In the genomic region with DNA sequence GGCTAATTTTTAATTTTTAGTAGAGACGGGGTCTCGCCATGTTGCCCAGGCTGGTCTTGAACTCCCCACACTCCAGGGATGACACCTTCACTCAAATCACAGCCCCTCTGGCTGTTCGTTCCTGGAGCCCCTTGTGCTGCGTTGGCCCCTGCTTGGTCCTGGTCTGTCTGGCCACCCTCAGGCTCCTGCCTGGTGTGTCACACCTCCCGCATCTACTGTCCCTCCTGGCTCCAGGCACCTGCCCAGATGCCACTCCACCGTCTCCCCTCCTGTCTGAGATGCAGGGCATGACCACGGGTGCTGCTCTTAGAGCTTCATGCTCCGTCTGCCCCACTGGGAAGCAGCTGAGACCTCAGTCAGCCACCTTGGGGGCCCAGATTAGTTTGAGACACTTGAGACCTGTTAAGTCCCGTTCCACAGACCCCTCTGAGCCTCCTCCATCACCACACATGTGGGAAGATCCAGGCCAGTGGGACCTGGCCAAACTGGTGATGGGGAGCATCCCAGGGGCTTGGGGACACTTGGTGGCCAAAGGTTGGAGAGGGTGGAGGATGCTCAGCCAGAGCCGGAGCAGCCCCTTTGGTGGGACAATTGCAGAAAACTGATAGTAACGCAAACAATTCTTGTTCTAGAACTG, we compare ENCODE assay signal across 20 cellular contexts. TPM values are rescaled to one million over a fixed set of nuclear protein-coding genes. Genes with fewer than 3 reads are reported as not detected.
DNase-seq lines count a peak whose midpoint lies in the region; ATAC-seq and TF ChIP-seq lines count a peak whose summit lies in the region.
"Had no signal": no experiment of that assay in that cellular context is flagged by ENCODE, and none has a peak within 500 bp of the region (broad histone marks: within the 10 kb centered on the region; RNA-seq: fewer than 3 reads in every experiment).

No MANE protein-coding gene starts in this region.

- H3K4me3 ChIP-seq in H7 (ENCODE audit: insufficient read depth, low read depth, low read length) (no peak overlapping the region), right lobe of liver (no peak overlapping the region), sigmoid colon (no peak overlapping the region)

- no peaks in the 10 kb centered on the region for H3K9me3 ChIP-seq in right lobe of liver
- no peaks in the 10 kb centered on the region for H3K9me3 ChIP-seq in sigmoid colon
- H3K9me3 ChIP-seq in T-helper 17 cell (ENCODE audit: control insufficient read depth, low read length, poor library complexity, severe bottlenecking) = no peaks in the 10 kb centered on the region
- H3K9me3 ChIP-seq: BE2C had no signal

- TF ChIP-seq CTCF in right lobe of liver (IDR thresholded peaks at IDR 0.05) (no peak), sigmoid colon (IDR thresholded peaks at IDR 0.05) (no peak)

- ATAC-seq in activated CD8-positive, alpha-beta memory T cell treated with anti-CD3 and anti-CD28 coated beads, Interleukin-2, amount 10 ng/mL, durations not matched to agents 7 days and 5 days = no peak
- ATAC-seq in right lobe of liver (no peak), T-helper 17 cell (no peak)

- CTCF ChIA-PET in activated CD8-positive, alpha-beta memory T cell treated with anti-CD3 and anti-CD28 coated beads, Interleukin-2, amount 10 ng/mL, durations not matched to agents 7 days and 5 days (lab: Charles Lee) = interaction anchor here (0.7 kb wide), 1 partner anchor 91 kb away, joined by 3 read pairs; no protein-coding TSS in a partner anchor

- no peak for TF ChIP-seq EP300 in sigmoid colon (IDR thresholded peaks at IDR 0.05)

- WGBS in right lobe of liver (ENCODE audit: insufficient coverage, low coverage, low lambda C conversion rate, missing lambda C conversion rate) = 69% methylated on average over 5 of the region's 11 CpGs
- 81 to 88% methylated on average over 11 of the region's 11 CpGs for WGBS in sigmoid colon, 2 donors

- no peaks in the 10 kb centered on the region for H3K36me3 Mint-ChIP-seq in activated CD8-positive, alpha-beta memory T cell treated with anti-CD3 and anti-CD28 coated beads, Interleukin-2, amount 10 ng/mL, durations not matched to agents 7 days and 5 days
- peaks cover 2% of the 10 kb centered on the region for H3K36me3 Mint-ChIP-seq in T-helper 17 cell (ENCODE audit: low read depth)
- H3K36me3 Mint-ChIP-seq: IgD-negative memory B cell had no signal

- no peaks in the 10 kb centered on the region for H3K4me1 Mint-ChIP-seq in activated CD8-positive, alpha-beta memory T cell treated with anti-CD3 and anti-CD28 coated beads, Interleukin-2, amount 10 ng/mL, durations not matched to agents 7 days and 5 days
- H3K4me1 Mint-ChIP-seq in T-helper 17 cell = peaks cover 3% of the 10 kb centered on the region
- H3K4me1 Mint-ChIP-seq: IgD-negative memory B cell had no signal

- DNase-seq in activated CD8-positive, alpha-beta memory T cell treated with anti-CD3 and anti-CD28 coated beads, Interleukin-2, amount 50 U/mL, for 4 hours = peak; percentile 7
- no peak for DNase-seq in activated CD8-positive, alpha-beta memory T cell treated with anti-CD3 and anti-CD28 coated beads, Interleukin-2, amount 10 ng/mL, durations not matched to agents 7 days and 5 days
- DNase-seq in H7 (peak; percentile 13), right lobe of liver (peak in 2 of 3 donors; percentile 27 to 34), sigmoid colon (peak; percentile 44), T-helper 17 cell (no peak), COLO829 (ENCODE audit: low spot score) (no peak), NOMO-1 treated with DMSO at 0.1 percent for 48 hours (lab: John Stamatoyannopoulos, UW; ENCODE audit: unreplicated experiment) (no peak)
- DNase-seq: 8988T; BE2C; Calu3; CD4-positive, alpha-beta T cell; DMS53; Kasumi-1; MM.1S; NCI-H1092 treated with DMSO at 0.1 percent for 48 hours; NCI-H2081 treated with DMSO at 0.1 percent for 48 hours; NCI-H510A treated with DMSO at 0.1 percent for 48 hours had no signal

- no peak overlapping the region for H3K27ac Mint-ChIP-seq in activated CD8-positive, alpha-beta memory T cell treated with anti-CD3 and anti-CD28 coated beads, Interleukin-2, amount 10 ng/mL, durations not matched to agents 7 days and 5 days
- no peak overlapping the region for H3K27ac Mint-ChIP-seq in T-helper 17 cell
- H3K27ac Mint-ChIP-seq: CD4-positive, alpha-beta T cell; IgD-negative memory B cell had no signal

- H3K27me3 ChIP-seq in H7 (ENCODE audit: control insufficient read depth, insufficient read depth, low read length) (no peaks in the 10 kb centered on the region), right lobe of liver (no peaks in the 10 kb centered on the region), sigmoid colon (peaks cover 0 to 35% (median 6%) of the 10 kb centered on the region in 3 donors)
- H3K27me3 ChIP-seq: BE2C had no signal

- no peaks in the 10 kb centered on the region for H3K36me3 ChIP-seq in H7 (replicated peaks; ENCODE audit: control insufficient read depth, insufficient read depth, low read length)
- no peaks in the 10 kb centered on the region for H3K36me3 ChIP-seq in right lobe of liver
- no peaks in the 10 kb centered on the region for H3K36me3 ChIP-seq in sigmoid colon
- H3K36me3 ChIP-seq: BE2C had no signal

- peaks cover 26% of the 10 kb centered on the region for H3K27me3 Mint-ChIP-seq in activated CD8-positive, alpha-beta memory T cell treated with anti-CD3 and anti-CD28 coated beads, Interleukin-2, amount 10 ng/mL, durations not matched to agents 7 days and 5 days
- H3K27me3 Mint-ChIP-seq in T-helper 17 cell = peaks cover 28% of the 10 kb centered on the region

- H3K27ac ChIP-seq in right lobe of liver (no peak overlapping the region), sigmoid colon (no peak overlapping the region)

- TF ChIP-seq POLR2A in right lobe of liver (IDR thresholded peaks at IDR 0.05) = no peak
- no peak for TF ChIP-seq POLR2A in sigmoid colon (IDR thresholded peaks at IDR 0.05)

- H3K4me1 ChIP-seq in right lobe of liver (no peaks in the 10 kb centered on the region), sigmoid colon (no peaks in the 10 kb centered on the region)
- H3K4me1 ChIP-seq: BE2C had no signal

- intact Hi-C loops in right lobe of liver (cut with DNase I) = no loop called here
- intact Hi-C loops in sigmoid colon (cut with DNase I) = no loop called here

- H3K9me3 Mint-ChIP-seq in activated CD8-positive, alpha-beta memory T cell treated with anti-CD3 and anti-CD28 coated beads, Interleukin-2, amount 10 ng/mL, durations not matched to agents 7 days and 5 days (ENCODE audit: low read depth) = no peaks in the 10 kb centered on the region
- H3K9me3 Mint-ChIP-seq: CD4-positive, alpha-beta T cell had no signal

- H3K4me3 Mint-ChIP-seq in activated CD8-positive, alpha-beta memory T cell treated with anti-CD3 and anti-CD28 coated beads, Interleukin-2, amount 10 ng/mL, durations not matched to agents 7 days and 5 days = no peak overlapping the region
- H3K4me3 Mint-ChIP-seq in T-helper 17 cell = no peak overlapping the region
- H3K4me3 Mint-ChIP-seq: CD4-positive, alpha-beta T cell; IgD-negative memory B cell had no signal

RNA-seq across cellular contexts. Expression of a gene that starts 21.9 kb away (rescaled TPM):
- total RNA-seq in activated CD8-positive, alpha-beta memory T cell treated with anti-CD3 and anti-CD28 coated beads, Interleukin-2, amount 10 ng/mL, durations not matched to agents 7 days and 5 days = not detected
- total RNA-seq in H7 (2014; rRNA removed; shearing (Covaris generic)) = not detected in 2 replicates
- total RNA-seq in right lobe of liver (not detected), sigmoid colon (not detected), T-helper 17 cell (not detected)
- polyA plus RNA-seq in sigmoid colon = not detected
- total RNA-seq: Calu3, H1 had no signal
- polyA plus RNA-seq: H1, IgD-negative memory B cell had no signal

RNA-seq across cellular contexts. Expression of a gene that starts 35.0 kb away (rescaled TPM):
- not detected for total RNA-seq in activated CD8-positive, alpha-beta memory T cell treated with anti-CD3 and anti-CD28 coated beads, Interleukin-2, amount 10 ng/mL, durations not matched to agents 7 days and 5 days
- total RNA-seq in H7 (2014; rRNA removed; shearing (Covaris generic)) = 0.69 and 2.1 TPM in 2 replicates
- total RNA-seq in right lobe of liver = under 1 TPM in 2 of 6 experiments, not detected in 4; 0.06 to 0.09 TPM
- total RNA-seq in sigmoid colon = 1 to 10 TPM in 1 of 4 donors, under 1 TPM in 3; under 0.01 to 1.1 (median 0.22) TPM
- under 1 TPM in 1 of 3 donors, not detected in 2; 0.31 TPM for polyA plus RNA-seq in sigmoid colon
- not detected for total RNA-seq in T-helper 17 cell
- polyA plus RNA-seq: IgD-negative memory B cell had no signal

RNA-seq across cellular contexts. Expression of a gene that starts 45.1 kb away (rescaled TPM):
- not detected for total RNA-seq in activated CD8-positive, alpha-beta memory T cell treated with anti-CD3 and anti-CD28 coated beads, Interleukin-2, amount 10 ng/mL, durations not matched to agents 7 days and 5 days
- total RNA-seq in H7 (2014; rRNA removed; shearing (Covaris generic)) = 0.45 TPM in 1 of 2 replicates, not detected in the other
- total RNA-seq in right lobe of liver (not detected), sigmoid colon (1 to 10 TPM in 1 of 4 donors, not detected in 3; 1.5 TPM), T-helper 17 cell (not detected)
- under 1 TPM in 1 of 3 donors, not detected in 2; 0.19 TPM for polyA plus RNA-seq in sigmoid colon
- total RNA-seq: Calu3 had no signal

RNA-seq across cellular contexts. Expression of a gene that starts 49.4 kb away (rescaled TPM):
- total RNA-seq in activated CD8-positive, alpha-beta memory T cell treated with anti-CD3 and anti-CD28 coated beads, Interleukin-2, amount 10 ng/mL, durations not matched to agents 7 days and 5 days = under 1 TPM; 0.75 to 0.99 TPM
- total RNA-seq in H7 (2014; rRNA removed; shearing (Covaris generic)) = 2.4 and 4.4 TPM in 2 replicates
- total RNA-seq in right lobe of liver = under 1 TPM in 5 of 6 experiments, not detected in 1; 0.13 to 0.32 (median 0.25) TPM
- total RNA-seq in sigmoid colon = 1 to 10 TPM in 1 of 4 donors, under 1 TPM in 3; 0.71 to 2.2 (median 0.89) TPM
- polyA plus RNA-seq in sigmoid colon = 1 to 10 TPM in 1 of 3 donors, under 1 TPM in 1, not detected in 1; under 0.01 to 1.0 TPM
- 1 to 10 TPM; 1.4 to 2.7 TPM for total RNA-seq in T-helper 17 cell

RNA-seq across cellular contexts. Expression of a gene that starts 49.9 kb away (rescaled TPM):
- total RNA-seq in activated CD8-positive, alpha-beta memory T cell treated with anti-CD3 and anti-CD28 coated beads, Interleukin-2, amount 10 ng/mL, durations not matched to agents 7 days and 5 days = 100 to 1,000 TPM in 1 of 2 experiments, 10 to 100 TPM in 1; 84.5 to 119 TPM
- total RNA-seq in H7 (2014; rRNA removed; shearing (Covaris generic)) = 24.3 and 27.0 TPM in 2 replicates
- total RNA-seq in right lobe of liver (10 to 100 TPM in 2 of 6 experiments, 1 to 10 TPM in 4; 2.6 to 10.9 (median 5.7) TPM), sigmoid colon (10 to 100 TPM in 2 of 4 donors, 1 to 10 TPM in 2; 7.5 to 12.3 (median 10.5) TPM), T-helper 17 cell (10 to 100 TPM; 42.8 to 50.9 TPM)
- 10 to 100 TPM; 11.1 to 22.0 (median 12.6) TPM for polyA plus RNA-seq in sigmoid colon

Comparison
In these comparisons a context has a peak if more than half of its experiments do, and no peak if none do; other contexts are left out.
1. DNase-seq: peak in activated CD8-positive, alpha-beta memory T cell treated with anti-CD3 and anti-CD28 coated beads, Interleukin-2, amount 50 U/mL, for 4 hours (single experiment), H7 (single experiment), right lobe of liver (2 of 3) and sigmoid colon (single experiment); none in activated CD8-positive, alpha-beta memory T cell treated with anti-CD3 and anti-CD28 coated beads, Interleukin-2, amount 10 ng/mL, durations not matched to agents 7 days and 5 days (single experiment), T-helper 17 cell (0 of 3), COLO829 (single experiment) and NOMO-1 treated with DMSO at 0.1 percent for 48 hours (single experiment).